Comparison of ENCODE assay signal across 2 cellular contexts in genomic region chr21:41752231-41752681, GRCh38.
TF ChIP-seq lines count a peak whose summit lies in the region.

No MANE protein-coding gene starts in this region.

TF ChIP-seq in HEK293, 187 proteins besides CTCF, POLR2A, EP300 and RAD21 (continued from another document and continues in another):
- TF ChIP-seq PRDM4 (tag by site-specific recombination; IDR thresholded peaks at IDR 0.05) (no peak), ZBTB17 (tag by site-specific recombination; IDR thresholded peaks at IDR 0.05) (no peak), ZNF843 (tag by site-specific recombination; IDR thresholded peaks at IDR 0.05) (no peak), ZNF280D (tag by site-specific recombination; IDR thresholded peaks at IDR 0.05) (no peak), ZNF707 (tag by site-specific recombination; IDR thresholded peaks at IDR 0.05) (no peak), TRIM28 (IDR thresholded peaks at IDR 0.05; ENCODE audit: borderline replicate concordance, low read length) (no peak), PRDM2 (tag by site-specific recombination; IDR thresholded peaks at IDR 0.05; ENCODE audit: borderline replicate concordance) (no peak), SETDB1 (IDR thresholded peaks at IDR 0.05; ENCODE audit: insufficient read length, low read length) (no peak), ZNF239 (tag by site-specific recombination; IDR thresholded peaks at IDR 0.05) (no peak), ZNF660 (tag by site-specific recombination; IDR thresholded peaks at IDR 0.05) (no peak; the same call in 1 of the 2 replicates), WT1 (tag by site-specific recombination; IDR thresholded peaks at IDR 0.05) (no peak), ZFHX2 (tag by site-specific recombination; conservative IDR thresholded peaks at IDR 0.05) (no peak), ZNF354C (tag by site-specific recombination; IDR thresholded peaks at IDR 0.05; ENCODE audit: borderline replicate concordance, low read depth) (no peak), ZNF223 (tag by site-specific recombination; IDR thresholded peaks at IDR 0.05) (no peak), ZNF112 (tag by site-specific recombination; IDR thresholded peaks at IDR 0.05) (no peak)

TF ChIP-seq in SK-N-SH, 30 proteins besides CTCF, POLR2A, EP300 and RAD21 (continued from another document):
- TF ChIP-seq ZBTB33 (IDR thresholded peaks at IDR 0.05; ENCODE audit: borderline replicate concordance, low read depth) (no peak), REST (IDR thresholded peaks at IDR 0.05; ENCODE audit: low read depth, low read length) (no peak), RCOR1 (IDR thresholded peaks at IDR 0.05; ENCODE audit: low read length) (no peak), ELF1 (IDR thresholded peaks at IDR 0.05) (no peak), YY1 (IDR thresholded peaks at IDR 0.05; ENCODE audit: low read depth) (no peak), NRF1 (IDR thresholded peaks at IDR 0.05; ENCODE audit: low read depth, low read length) (no peak), EZH2phosphoT487 (IDR thresholded peaks at IDR 0.05; ENCODE audit: borderline replicate concordance, low read depth) (no peak), GATA2 (CRISPR knock-in tag; IDR thresholded peaks at IDR 0.05) (no peak), TEAD4 (IDR thresholded peaks at IDR 0.05; ENCODE audit: borderline replicate concordance, insufficient read depth) (no peak), IRF3 (IDR thresholded peaks at IDR 0.05; ENCODE audit: low read depth, low read length) (no peak), RXRA (IDR thresholded peaks at IDR 0.05; ENCODE audit: borderline replicate concordance, low read depth) (no peak), TAF1 (IDR thresholded peaks at IDR 0.05; ENCODE audit: borderline replicate concordance, low read depth, low read length) (no peak)
